In genomic region chr1:42692461-42692860, GRCh38 we compare ENCODE assay signal across 1 cellular context.
TF ChIP-seq lines count a peak whose summit lies in the region.

No MANE protein-coding gene starts in this region.

TF ChIP-seq in H1, 55 proteins besides CTCF, POLR2A, EP300 and RAD21:
- TF ChIP-seq GTF2F1 (IDR thresholded peaks at IDR 0.05; ENCODE audit: borderline replicate concordance, low read depth, low read length), result no peak
- no peak for TF ChIP-seq CHD2 (IDR thresholded peaks at IDR 0.05; ENCODE audit: low read length)
- no peak for TF ChIP-seq CEBPB (IDR thresholded peaks at IDR 0.05; ENCODE audit: low read depth, low read length)
- TF ChIP-seq KDM4A (IDR thresholded peaks at IDR 0.05; ENCODE audit: low read depth, low read length, severe bottlenecking), result no peak
- TF ChIP-seq CREB1 (IDR thresholded peaks at IDR 0.05), result no peak
- no peak for TF ChIP-seq SIX5 (IDR thresholded peaks at IDR 0.05; ENCODE audit: low read depth, low read length)
- TF ChIP-seq PHF8 (conservative IDR thresholded peaks at IDR 0.05; ENCODE audit: low read depth, low read length), result no peak
- no peak for TF ChIP-seq NANOG (IDR thresholded peaks at IDR 0.05; ENCODE audit: insufficient read depth, low read depth, low read length, poor library complexity, severe bottlenecking)
- TF ChIP-seq YY1 (IDR thresholded peaks at IDR 0.05; ENCODE audit: low read depth, low read length), result no peak
- no peak for TF ChIP-seq SP2 (IDR thresholded peaks at IDR 0.05; ENCODE audit: low read length)
